Comparison of ENCODE assay signal across 29 cellular contexts in genomic region chr7:142932386-142933091, GRCh38. TPM values are rescaled to one million over a fixed set of nuclear protein-coding genes. Genes with fewer than 3 reads are reported as not detected.
DNase-seq lines count a peak whose midpoint lies in the region; ATAC-seq and TF ChIP-seq lines count a peak whose summit lies in the region.
"Had no signal": no experiment of that assay in that cellular context is flagged by ENCODE, and none has a peak within 500 bp of the region (broad histone marks: within the 10 kb centered on the region; RNA-seq: fewer than 3 reads in every experiment).

No MANE protein-coding gene starts in this region.

- H3K4me3 ChIP-seq in IMR-90 (ENCODE audit: insufficient read depth, low read depth, low read length): no peak overlapping the region
- no peak overlapping the region for H3K4me3 ChIP-seq in coronary artery
- H3K4me3 ChIP-seq: GM12878, PC-9 had no signal

- no peak overlapping the region for H3K4me2 ChIP-seq in IMR-90 (ENCODE audit: low read depth, low read length)
- H3K4me2 ChIP-seq: KMS-11, PC-9 had no signal

- intact Hi-C loops in cardiac septum (cut with DNase I): no loop called here
- intact Hi-C loops in left cardiac atrium (cut with DNase I): no loop called here
- intact Hi-C loops in IMR-90 (cut with micrococcal nuclease): no loop called here

- DNase-seq in cardiac septum (ENCODE audit: low spot score) (peak; percentile 22), left cardiac atrium (no peak), IMR-90 (no peak), coronary artery (ENCODE audit: low spot score) (peak; percentile 43)
- DNase-seq in stimulated activated effector memory CD8-positive, alpha-beta T cell treated with anti-CD3 and anti-CD28 coated beads, Interleukin-12 subunit alpha, Interleukin-12 subunit beta, amount 100 ng/mL, for 72 hours (ENCODE audit: low spot score in 2 of 2): no peak
- DNase-seq: C1 segment of cervical spinal cord; CD4-positive, alpha-beta memory T cell; COR-L47; DMS53; GDM1; NCI-H1048; NCI-H1417 treated with DMSO at 0.1 percent for 48 hours; NCI-H187; NCI-H2171 treated with DMSO at 0.1 percent for 48 hours; NCI-H345; NCI-H510A treated with DMSO at 0.1 percent for 48 hours; NK-92 treated with Interleukin-12 subunit alpha and Interleukin-12 subunit beta, amount 100 ng/mL, for 24 hours; PC-9; SHP77 had no signal

- 17% methylated on average over 4 of the region's 5 CpGs; no CpG with 5 or more reads in 1 of the 2 experiments for WGBS in IMR-90 (ENCODE audit: extremely low coverage in 2 of 2, insufficient read length in 1 of 2), 2 experiments

- no peaks in the 10 kb centered on the region for H3K36me3 Mint-ChIP-seq in stimulated activated effector memory CD8-positive, alpha-beta T cell treated with anti-CD3 and anti-CD28 coated beads, Interleukin-12 subunit alpha, Interleukin-12 subunit beta, amount 100 ng/mL, for 72 hours
- H3K36me3 Mint-ChIP-seq: CD4-positive, alpha-beta memory T cell had no signal

- H3K4me1 ChIP-seq in IMR-90 (ENCODE audit: control insufficient read depth, insufficient read depth, low read length): no peaks in the 10 kb centered on the region

- no peak overlapping the region for H2BK5ac ChIP-seq in IMR-90 (ENCODE audit: low read depth, low read length, poor library complexity, severe bottlenecking)

- no peak overlapping the region for H2AK5ac ChIP-seq in IMR-90 (ENCODE audit: low read depth, low read length)

- H3K18ac ChIP-seq in IMR-90 (ENCODE audit: low read depth, low read length): no peak overlapping the region

- H2AFZ ChIP-seq in IMR-90 (replicated peaks; ENCODE audit: low read length, poor library complexity): peak overlapping the region; percentile 11
- H2AFZ ChIP-seq: PC-9 had no signal

- H3K79me1 ChIP-seq in IMR-90 (ENCODE audit: low read depth in 1 of 2, low read length in 2 of 2): no peaks in the 10 kb centered on the region

- no peaks in the 10 kb centered on the region for H3K9me3 Mint-ChIP-seq in stimulated activated effector memory CD8-positive, alpha-beta T cell treated with anti-CD3 and anti-CD28 coated beads, Interleukin-12 subunit alpha, Interleukin-12 subunit beta, amount 100 ng/mL, for 72 hours
- H3K9me3 Mint-ChIP-seq: CD4-positive, alpha-beta memory T cell had no signal

- no peak overlapping the region for H2BK15ac ChIP-seq in IMR-90 (ENCODE audit: low read depth, low read length)

- H2BK20ac ChIP-seq in IMR-90 (ENCODE audit: low read depth, low read length): no peak overlapping the region

- no peak overlapping the region for H2AK9ac ChIP-seq in IMR-90 (replicated peaks; ENCODE audit: low read depth, low read length, poor library complexity)

- H3K36me3 ChIP-seq in IMR-90 (ENCODE audit: control insufficient read depth, insufficient read depth, low read length): no peaks in the 10 kb centered on the region

- TF ChIP-seq RAD21 in IMR-90 (IDR thresholded peaks at IDR 0.05; ENCODE audit: low read length): no peak

- in situ Hi-C loops in IMR-90 (cut with MboI; ENCODE audit: low sequenced_read_pairs): no loop called here

- no peak overlapping the region for H4K91ac ChIP-seq in IMR-90 (ENCODE audit: insufficient read depth, low read depth, low read length)

- POLR2A ChIA-PET in IMR-90 (lab: Charles Lee; ENCODE audit: unreplicated experiment): no interaction called here

- H3K27ac ChIP-seq in IMR-90 (ENCODE audit: insufficient read depth, low read length) (no peak overlapping the region), coronary artery (no peak overlapping the region)
- H3K27ac ChIP-seq: KMS-11, PC-9, RWPE1 had no signal

- H3K4me1 Mint-ChIP-seq in stimulated activated effector memory CD8-positive, alpha-beta T cell treated with anti-CD3 and anti-CD28 coated beads, Interleukin-12 subunit alpha, Interleukin-12 subunit beta, amount 100 ng/mL, for 72 hours: peaks cover 6% of the 10 kb centered on the region
- H3K4me1 Mint-ChIP-seq: CD4-positive, alpha-beta memory T cell had no signal

- no peaks in the 10 kb centered on the region for H3K27me3 ChIP-seq in IMR-90 (ENCODE audit: control insufficient read depth, insufficient read depth, low read length)

- ATAC-seq in left cardiac atrium (no peak), IMR-90 (ENCODE audit: low read depth) (no peak), GM19397 (IDR thresholded peaks at IDR 0.05; ENCODE audit: unreplicated experiment) (no peak), HG03025 (IDR thresholded peaks at IDR 0.05; ENCODE audit: low FRiP score, unreplicated experiment) (no peak)
- no peak for ATAC-seq in stimulated activated effector memory CD8-positive, alpha-beta T cell treated with anti-CD3 and anti-CD28 coated beads, Interleukin-12 subunit alpha, Interleukin-12 subunit beta, amount 100 ng/mL, for 72 hours
- ATAC-seq: GM12878 had no signal

- no peaks in the 10 kb centered on the region for H4K20me1 ChIP-seq in IMR-90 (ENCODE audit: insufficient read depth, low read length)

- TF ChIP-seq CTCF in IMR-90 (conservative IDR thresholded peaks at IDR 0.05; ENCODE audit: low read depth, low read length): no peak
- no peak for TF ChIP-seq CTCF in coronary artery (IDR thresholded peaks at IDR 0.05)

- no peak overlapping the region for H3K56ac ChIP-seq in IMR-90 (ENCODE audit: extremely low read depth, insufficient read depth, low read length)

- no peak overlapping the region for H3K14ac ChIP-seq in IMR-90 (replicated peaks; ENCODE audit: low read depth, low read length)

- H2BK120ac ChIP-seq in IMR-90 (ENCODE audit: low read depth, low read length): no peak overlapping the region

- H3K9ac ChIP-seq in IMR-90 (ENCODE audit: low read depth, low read length): no peak overlapping the region
- H3K9ac ChIP-seq: KMS-11 had no signal

- dilution Hi-C loops in IMR-90 (cut with HindIII; ENCODE audit: low sequenced_read_pairs, unreplicated experiment): no loop called here

- H3K4me3 Mint-ChIP-seq in stimulated activated effector memory CD8-positive, alpha-beta T cell treated with anti-CD3 and anti-CD28 coated beads, Interleukin-12 subunit alpha, Interleukin-12 subunit beta, amount 100 ng/mL, for 72 hours: no peak overlapping the region
- H3K4me3 Mint-ChIP-seq: CD4-positive, alpha-beta memory T cell had no signal

- peaks cover 14% of the 10 kb centered on the region; the same call in 1 of the 2 replicates for H3K9me3 ChIP-seq in IMR-90 (ENCODE audit: control insufficient read depth, insufficient read depth, low read length)

- no peak overlapping the region for H3K23ac ChIP-seq in IMR-90 (ENCODE audit: low read depth, low read length)

- CTCF ChIA-PET in IMR-90 (lab: Yijun Ruan, JAX): no interaction called here

- no peaks in the 10 kb centered on the region for H3K9me1 ChIP-seq in IMR-90 (ENCODE audit: insufficient read depth, low read length)

- no peak overlapping the region for H3K27ac Mint-ChIP-seq in stimulated activated effector memory CD8-positive, alpha-beta T cell treated with anti-CD3 and anti-CD28 coated beads, Interleukin-12 subunit alpha, Interleukin-12 subunit beta, amount 100 ng/mL, for 72 hours

- BruUV-seq in IMR-90 (replicated peaks; lab: Mats Ljungman, UMichigan): no TSS peak

- H3K4ac ChIP-seq in IMR-90 (ENCODE audit: low read depth, low read length): no peak overlapping the region

- H4K5ac ChIP-seq in IMR-90 (ENCODE audit: low read depth, low read length): no peak overlapping the region

- TF ChIP-seq POLR2A in IMR-90 (IDR thresholded peaks at IDR 0.05; ENCODE audit: low read depth, low read length): no peak

- no peak overlapping the region for H4K8ac ChIP-seq in IMR-90 (ENCODE audit: low read depth in 2 of 2, low read length in 2 of 2)

TF ChIP-seq in IMR-90, 13 proteins besides CTCF, POLR2A, EP300 and RAD21 (continues in another document):
- TF ChIP-seq BHLHE40 (IDR thresholded peaks at IDR 0.05; ENCODE audit: low read depth, low read length): no peak
- TF ChIP-seq RCOR1 (IDR thresholded peaks at IDR 0.05; ENCODE audit: insufficient replicate concordance, low read length): no peak
- no peak for TF ChIP-seq SMC3 (IDR thresholded peaks at IDR 0.05; ENCODE audit: low read depth, low read length)
- TF ChIP-seq NFE2L2 (IDR thresholded peaks at IDR 0.05; ENCODE audit: low read depth, low read length): no peak
- TF ChIP-seq FOS (IDR thresholded peaks at IDR 0.05; ENCODE audit: low read depth, low read length): no peak
- no peak for TF ChIP-seq MAZ (IDR thresholded peaks at IDR 0.05; ENCODE audit: borderline replicate concordance, low read depth, low read length)
- TF ChIP-seq USF2 (IDR thresholded peaks at IDR 0.05; ENCODE audit: low read depth, low read length): no peak
- no peak for TF ChIP-seq MAFK (IDR thresholded peaks at IDR 0.05; ENCODE audit: low read depth, low read length)

RNA-seq across cellular contexts. Expression of gene TRPV5, which starts 1.0 kb away (rescaled TPM):
- total RNA-seq in cardiac septum (not detected), left cardiac atrium (not detected), IMR-90 (2012; rRNA removed) (not detected in 2 replicates)
- not detected in 2 replicates for polyA plus RNA-seq in IMR-90 (2012; rRNA removed)
- not detected in 2 replicates for polyA plus RNA-seq in IMR-90 (2012; cell fraction: cytosol; rRNA removed)
- polyA plus RNA-seq in IMR-90 (2012; cell fraction: nucleus; rRNA removed; ENCODE audit: low replicate concordance): not detected in 2 replicates
- total RNA-seq: CD4-positive, alpha-beta memory T cell; GM12878; HT1080; PC-9; SK-MEL-5; T-helper 1 cell treated with Interleukin-12 subunit alpha and Interleukin-12 subunit beta and Interleukin-4 antibody, amounts not matched to agents 30 ng/mL and 1 ng/mL, for 36 hours had no signal
- polyA plus RNA-seq: AG04450; CD4-positive, alpha-beta memory T cell; GM12878 had no signal

RNA-seq across cellular contexts. Expression of gene LLCFC1, which starts 6.7 kb away (rescaled TPM):
- not detected for total RNA-seq in cardiac septum
- not detected for total RNA-seq in left cardiac atrium
- total RNA-seq in IMR-90 (2012; rRNA removed): not detected in 2 replicates
- not detected in 2 replicates for polyA plus RNA-seq in IMR-90 (2012; rRNA removed)
- polyA plus RNA-seq in IMR-90 (2012; cell fraction: cytosol; rRNA removed): not detected in 2 replicates
- polyA plus RNA-seq in IMR-90 (2012; cell fraction: nucleus; rRNA removed; ENCODE audit: low replicate concordance): not detected in 2 replicates
- total RNA-seq: A172; CD4-positive, alpha-beta memory T cell; GM12878; HT1080; PC-9; SK-MEL-5; T-helper 1 cell treated with Interleukin-12 subunit alpha and Interleukin-12 subunit beta and Interleukin-4 antibody, amounts not matched to agents 30 ng/mL and 1 ng/mL, for 36 hours had no signal
- polyA plus RNA-seq: AG04450; CD4-positive, alpha-beta memory T cell; GM12878 had no signal

RNA-seq across cellular contexts. Expression of gene KEL, which starts 29.6 kb away (rescaled TPM):
- 0.57 TPM for total RNA-seq in cardiac septum
- total RNA-seq in left cardiac atrium: under 1 TPM in 1 of 2 donors, not detected in 1; 0.15 TPM
- total RNA-seq in IMR-90 (2012; rRNA removed): not detected in 2 replicates
- polyA plus RNA-seq in IMR-90 (2012; rRNA removed): 0.03 and 0.07 TPM in 2 replicates
- 0.02 and 0.04 TPM in 2 replicates for polyA plus RNA-seq in IMR-90 (2012; cell fraction: cytosol; rRNA removed)
- polyA plus RNA-seq in IMR-90 (2012; cell fraction: nucleus; rRNA removed; ENCODE audit: low replicate concordance): 0.16 and 0.30 TPM in 2 replicates
- total RNA-seq: A172, HT1080, SK-MEL-5 had no signal
- polyA plus RNA-seq: CD4-positive, alpha-beta memory T cell had no signal

RNA-seq across cellular contexts. Expression of gene TRPV6, which starts 47.0 kb away (rescaled TPM):
- total RNA-seq in cardiac septum (not detected), left cardiac atrium (under 1 TPM; 0.24 to 0.27 TPM), IMR-90 (2012; rRNA removed) (not detected in 2 replicates)
- 0.03 TPM in 1 of 2 replicates, not detected in the other for polyA plus RNA-seq in IMR-90 (2012; rRNA removed)
- not detected in 2 replicates for polyA plus RNA-seq in IMR-90 (2012; cell fraction: cytosol; rRNA removed)
- 0.02 TPM in 1 of 2 replicates, not detected in the other for polyA plus RNA-seq in IMR-90 (2012; cell fraction: nucleus; rRNA removed; ENCODE audit: low replicate concordance)
- total RNA-seq: A172; CD4-positive, alpha-beta memory T cell; GM12878; HT1080; SK-MEL-5; T-helper 1 cell treated with Interleukin-12 subunit alpha and Interleukin-12 subunit beta and Interleukin-4 antibody, amounts not matched to agents 30 ng/mL and 1 ng/mL, for 36 hours had no signal
- polyA plus RNA-seq: AG04450, GM12878 had no signal

Comparison
In these comparisons a context has a peak if more than half of its experiments do, and no peak if none do; other contexts are left out.
1. DNase-seq: peak in cardiac septum (single experiment) and coronary artery (single experiment); none in left cardiac atrium (single experiment), IMR-90 (single experiment) and stimulated activated effector memory CD8-positive, alpha-beta T cell treated with anti-CD3 and anti-CD28 coated beads, Interleukin-12 subunit alpha, Interleukin-12 subunit beta, amount 100 ng/mL, for 72 hours (0 of 2).